Comparison of ENCODE assay signal across 13 cellular contexts in genomic region chr6:10381133-10381829, GRCh38. TPM values are rescaled to one million over a fixed set of nuclear protein-coding genes. Genes with fewer than 3 reads are reported as not detected.
DNase-seq lines count a peak whose midpoint lies in the region; ATAC-seq and TF ChIP-seq lines count a peak whose summit lies in the region.
"Had no signal": no experiment of that assay in that cellular context is flagged by ENCODE, and none has a peak within 500 bp of the region (broad histone marks: within the 10 kb centered on the region; RNA-seq: fewer than 3 reads in every experiment).

No MANE protein-coding gene starts in this region.

- no peak overlapping the region for H3K56ac ChIP-seq in IMR-90 (ENCODE audit: extremely low read depth, insufficient read depth, low read length)

- CTCF ChIA-PET in IMR-90 (lab: Yijun Ruan, JAX): no interaction called here

- TF ChIP-seq EP300 in stomach (IDR thresholded peaks at IDR 0.05): no peak

- H3K9me3 ChIP-seq in IMR-90 (ENCODE audit: control insufficient read depth, insufficient read depth, low read length): peaks cover 1% of the 10 kb centered on the region
- peaks cover 0 to 20% (median 4%) of the 10 kb centered on the region in 4 donors for H3K9me3 ChIP-seq in stomach

- peaks cover 4% of the 10 kb centered on the region for H3K9me3 Mint-ChIP-seq in T-helper 1 cell treated with Interleukin-12 subunit alpha and Interleukin-12 subunit beta and Interleukin-4 antibody, amounts not matched to agents 30 μg/mL and 1 μg/mL, for 36 hours
- H3K9me3 Mint-ChIP-seq: natural killer cell treated with Interleukin-12 subunit alpha and Interleukin-12 subunit beta and Interleukin-15 and Interleukin-18, amount 100 ng/mL, for 72 hours had no signal

- no peaks in the 10 kb centered on the region for H3K36me3 ChIP-seq in IMR-90 (ENCODE audit: control insufficient read depth, insufficient read depth, low read length)
- H3K36me3 ChIP-seq in stomach: no peaks in the 10 kb centered on the region

- H2BK5ac ChIP-seq in IMR-90 (ENCODE audit: low read depth, low read length, poor library complexity, severe bottlenecking): no peak overlapping the region

- TF ChIP-seq CTCF in IMR-90 (conservative IDR thresholded peaks at IDR 0.05; ENCODE audit: low read depth, low read length): no peak
- TF ChIP-seq CTCF in epithelial cell of proximal tubule (conservative IDR thresholded peaks at IDR 0.05; ENCODE audit: low read depth, low read length): peak; percentile 25
- TF ChIP-seq CTCF in stomach (IDR thresholded peaks at IDR 0.05): no peak

- H3K14ac ChIP-seq in IMR-90 (replicated peaks; ENCODE audit: low read depth, low read length): no peak overlapping the region

- H3K4me3 ChIP-seq in IMR-90 (ENCODE audit: insufficient read depth, low read depth, low read length) (no peak overlapping the region), epithelial cell of proximal tubule (ENCODE audit: low read depth, low read length) (no peak overlapping the region), stomach (peak overlapping the region in 1 of 4 donors; percentile 17)
- H3K4me3 ChIP-seq: PC-9 had no signal

- H3K9ac ChIP-seq in IMR-90 (ENCODE audit: low read depth, low read length): no peak overlapping the region

- H3K4me3 Mint-ChIP-seq in T-helper 1 cell treated with Interleukin-12 subunit alpha and Interleukin-12 subunit beta and Interleukin-4 antibody, amounts not matched to agents 30 μg/mL and 1 μg/mL, for 36 hours: no peak overlapping the region
- H3K4me3 Mint-ChIP-seq: natural killer cell treated with Interleukin-12 subunit alpha and Interleukin-12 subunit beta and Interleukin-15 and Interleukin-18, amount 100 ng/mL, for 72 hours had no signal

- H3K4me1 ChIP-seq in IMR-90 (ENCODE audit: control insufficient read depth, insufficient read depth, low read length) (no peaks in the 10 kb centered on the region), stomach (peaks cover 16 to 38% (median 28%) of the 10 kb centered on the region in 4 donors)

- in situ Hi-C loops in IMR-90 (cut with MboI; ENCODE audit: low sequenced_read_pairs): no loop called here

- H2AFZ ChIP-seq in IMR-90 (replicated peaks; ENCODE audit: low read length, poor library complexity): peak overlapping the region; percentile 61
- H2AFZ ChIP-seq: PC-9 had no signal

- no peak for TF ChIP-seq RAD21 in IMR-90 (IDR thresholded peaks at IDR 0.05; ENCODE audit: low read length)

- H3K4ac ChIP-seq in IMR-90 (ENCODE audit: low read depth, low read length): no peak overlapping the region

- no peak overlapping the region for H2BK15ac ChIP-seq in IMR-90 (ENCODE audit: low read depth, low read length)

- H4K5ac ChIP-seq in IMR-90 (ENCODE audit: low read depth, low read length): no peak overlapping the region

- ATAC-seq in IMR-90 (ENCODE audit: low read depth) (no peak), Right ventricle myocardium inferior (no peak)

- no peaks in the 10 kb centered on the region for H4K20me1 ChIP-seq in IMR-90 (ENCODE audit: insufficient read depth, low read length)

- dilution Hi-C loops in IMR-90 (cut with HindIII; ENCODE audit: low sequenced_read_pairs, unreplicated experiment): no loop called here

- no peak for DNase-seq in T-helper 1 cell
- DNase-seq in IMR-90: no peak
- no peak for DNase-seq in epithelial cell of proximal tubule (ENCODE audit: low read depth)
- DNase-seq in retina: peak; percentile 78
- no peak for DNase-seq in stomach
- no peak for DNase-seq in Right ventricle myocardium inferior (ENCODE audit: missing footprints)
- DNase-seq in SIG-M5 (lab: John Stamatoyannopoulos, UW): no peak
- DNase-seq: activated gamma-delta T cell treated with Interleukin-2 at 50 U/mL for 16 hours; effector CD4-positive, alpha-beta T cell; PC-9; stimulated activated CD4-positive, alpha-beta T cell treated with anti-CD3 and anti-CD28 coated beads, Interleukin-4, amount 100 ng/mL, for 1 hour had no signal

- H3K9me1 ChIP-seq in IMR-90 (ENCODE audit: insufficient read depth, low read length): no peaks in the 10 kb centered on the region

- no peak overlapping the region for H4K8ac ChIP-seq in IMR-90 (ENCODE audit: low read depth in 2 of 2, low read length in 2 of 2)

- BruUV-seq in IMR-90 (replicated peaks; lab: Mats Ljungman, UMichigan): no TSS peak

- no peak overlapping the region for H3K4me2 ChIP-seq in IMR-90 (ENCODE audit: low read depth, low read length)
- H3K4me2 ChIP-seq: PC-9 had no signal

- H2AK9ac ChIP-seq in IMR-90 (replicated peaks; ENCODE audit: low read depth, low read length, poor library complexity): peak overlapping the region; percentile 87

- no peak overlapping the region for H2AK5ac ChIP-seq in IMR-90 (ENCODE audit: low read depth, low read length)

- POLR2A ChIA-PET in IMR-90 (lab: Charles Lee; ENCODE audit: unreplicated experiment): no interaction called here

- peaks cover 65% of the 10 kb centered on the region for H3K27me3 Mint-ChIP-seq in T-helper 1 cell treated with Interleukin-12 subunit alpha and Interleukin-12 subunit beta and Interleukin-4 antibody, amounts not matched to agents 30 μg/mL and 1 μg/mL, for 36 hours (ENCODE audit: low read depth)

- H3K27me3 ChIP-seq in IMR-90 (ENCODE audit: control insufficient read depth, insufficient read depth, low read length): peaks cover 55% of the 10 kb centered on the region
- H3K27me3 ChIP-seq in stomach: peaks cover 31 to 81% (median 63%) of the 10 kb centered on the region in 3 donors

- TF ChIP-seq POLR2A in IMR-90 (IDR thresholded peaks at IDR 0.05; ENCODE audit: low read depth, low read length) (no peak), stomach (IDR thresholded peaks at IDR 0.05) (no peak)

- H3K23ac ChIP-seq in IMR-90 (ENCODE audit: low read depth, low read length): no peak overlapping the region

- no peak overlapping the region for H3K18ac ChIP-seq in IMR-90 (ENCODE audit: low read depth, low read length)

- H3K36me3 Mint-ChIP-seq in T-helper 1 cell treated with Interleukin-12 subunit alpha and Interleukin-12 subunit beta and Interleukin-4 antibody, amounts not matched to agents 30 μg/mL and 1 μg/mL, for 36 hours (ENCODE audit: low read depth): peaks cover 7% of the 10 kb centered on the region

- no peak overlapping the region for H2BK20ac ChIP-seq in IMR-90 (ENCODE audit: low read depth, low read length)

- H3K27ac ChIP-seq in IMR-90 (ENCODE audit: insufficient read depth, low read length) (no peak overlapping the region), stomach (no peak overlapping the region)
- H3K27ac ChIP-seq: PC-9 had no signal

- H3K27ac Mint-ChIP-seq in T-helper 1 cell treated with Interleukin-12 subunit alpha and Interleukin-12 subunit beta and Interleukin-4 antibody, amounts not matched to agents 30 μg/mL and 1 μg/mL, for 36 hours: peak overlapping the region; percentile 31
- H3K27ac Mint-ChIP-seq: natural killer cell treated with Interleukin-12 subunit alpha and Interleukin-12 subunit beta and Interleukin-15 and Interleukin-18, amount 100 ng/mL, for 72 hours had no signal

- 8% methylated on average over 11 of the region's 34 CpGs; no CpG with 5 or more reads in 1 of the 2 experiments for WGBS in IMR-90 (ENCODE audit: extremely low coverage in 2 of 2, insufficient read length in 1 of 2), 2 experiments
- WGBS in stomach, 5 donors: 7 to 18% (median 8%) methylated on average over 31 to 34 of the region's 34 CpGs

- H2BK120ac ChIP-seq in IMR-90 (ENCODE audit: low read depth, low read length): no peak overlapping the region

- intact Hi-C loops in IMR-90 (cut with micrococcal nuclease) (no loop called here), stomach (cut with DNase I; ENCODE audit: low total_unique reads) (no loop called here), Right ventricle myocardium inferior (cut with DNase I) (no loop called here)

- H3K79me1 ChIP-seq in IMR-90 (ENCODE audit: low read depth in 1 of 2, low read length in 2 of 2): no peaks in the 10 kb centered on the region

- peaks cover 2% of the 10 kb centered on the region for H3K4me1 Mint-ChIP-seq in T-helper 1 cell treated with Interleukin-12 subunit alpha and Interleukin-12 subunit beta and Interleukin-4 antibody, amounts not matched to agents 30 μg/mL and 1 μg/mL, for 36 hours (ENCODE audit: low read depth)

- H4K91ac ChIP-seq in IMR-90 (ENCODE audit: insufficient read depth, low read depth, low read length): no peak overlapping the region

TF ChIP-seq in IMR-90, 13 proteins besides CTCF, POLR2A, EP300 and RAD21 (continues in another document):
- TF ChIP-seq RCOR1 (IDR thresholded peaks at IDR 0.05; ENCODE audit: insufficient replicate concordance, low read length) (no peak), ELK1 (IDR thresholded peaks at IDR 0.05; ENCODE audit: borderline replicate concordance, low read depth, low read length) (no peak), BHLHE40 (IDR thresholded peaks at IDR 0.05; ENCODE audit: low read depth, low read length) (no peak), NFE2L2 (IDR thresholded peaks at IDR 0.05; ENCODE audit: low read depth, low read length) (no peak), USF2 (IDR thresholded peaks at IDR 0.05; ENCODE audit: low read depth, low read length) (no peak), MAZ (IDR thresholded peaks at IDR 0.05; ENCODE audit: borderline replicate concordance, low read depth, low read length) (no peak), CHD1 (IDR thresholded peaks at IDR 0.05; ENCODE audit: low read depth, low read length) (no peak), CEBPB (IDR thresholded peaks at IDR 0.05; ENCODE audit: low read depth, low read length) (no peak)

RNA-seq across cellular contexts. Expression of gene TFAP2A, which starts 33.6 kb away (rescaled TPM):
- total RNA-seq in IMR-90 (2012; rRNA removed) (0.72 and 1.1 TPM in 2 replicates), epithelial cell of proximal tubule (6.4 and 17.8 TPM in 2 replicates), stomach (under 1 TPM in 1 of 5 donors, not detected in 4; 0.18 TPM), Right ventricle myocardium inferior (0.43 TPM)
- polyA plus RNA-seq in IMR-90 (2012; rRNA removed) (7.1 and 8.6 TPM in 2 replicates), stomach (10 to 100 TPM in 1 of 3 donors, under 1 TPM in 1, not detected in 1; 0.50 to 10.1 TPM)
- polyA plus RNA-seq in IMR-90 (2012; cell fraction: cytosol; rRNA removed): 5.0 and 6.4 TPM in 2 replicates
- 13.4 and 17.5 TPM in 2 replicates for polyA plus RNA-seq in IMR-90 (2012; cell fraction: nucleus; rRNA removed; ENCODE audit: low replicate concordance)
